8 cellular contexts compared by ENCODE assay signal in the genomic region with DNA sequence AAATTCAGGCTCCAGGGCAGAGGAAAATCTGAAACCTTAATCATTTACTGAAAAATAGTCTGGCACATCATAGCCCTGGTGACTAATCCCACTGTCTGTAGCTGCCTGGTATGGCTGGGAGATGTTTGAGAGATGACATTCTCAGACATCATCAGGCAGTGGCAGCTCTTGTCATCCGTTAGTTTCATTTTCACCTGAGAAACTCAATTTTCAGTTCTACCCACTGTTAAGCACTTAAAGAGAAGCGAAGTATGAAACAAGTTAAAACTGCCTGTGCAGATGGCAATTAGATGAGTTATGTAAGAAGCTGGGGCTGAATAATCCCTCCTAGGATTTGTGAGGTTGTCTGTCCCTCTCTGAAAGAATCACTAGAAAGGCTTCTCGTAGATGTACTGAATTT.
A peak's percentile ranks its signal among the peaks of the same experiment; 100 is the strongest.
DNase-seq lines count a peak whose midpoint lies in the region; ATAC-seq and TF ChIP-seq lines count a peak whose summit lies in the region.

No MANE protein-coding gene starts in this region.

- no peak overlapping the region for H3K27ac ChIP-seq in left lung

- H3K36me3 ChIP-seq in left lung: no peaks in the 10 kb centered on the region

- no peaks in the 10 kb centered on the region for H3K9me3 ChIP-seq in left lung

- no peaks in the 10 kb centered on the region for H3K36me3 Mint-ChIP-seq in activated naive CD8-positive, alpha-beta T cell treated with anti-CD3 and anti-CD28 coated beads, Interleukin-2, amount 50 U/mL, for 24 hours (ENCODE audit: low read depth)

- H3K4me3 ChIP-seq in choroid plexus epithelial cell (ENCODE audit: low read depth, low read length): no peak overlapping the region
- H3K4me3 ChIP-seq in left lung: no peak overlapping the region

- no peak overlapping the region for H3K27ac Mint-ChIP-seq in activated naive CD8-positive, alpha-beta T cell treated with anti-CD3 and anti-CD28 coated beads, Interleukin-2, amount 50 U/mL, for 24 hours

- no peaks in the 10 kb centered on the region for H3K9me3 Mint-ChIP-seq in activated naive CD8-positive, alpha-beta T cell treated with anti-CD3 and anti-CD28 coated beads, Interleukin-2, amount 50 U/mL, for 24 hours

- H3K4me1 Mint-ChIP-seq in activated naive CD8-positive, alpha-beta T cell treated with anti-CD3 and anti-CD28 coated beads, Interleukin-2, amount 50 U/mL, for 24 hours: no peaks in the 10 kb centered on the region

- intact Hi-C loops in left lung (cut with DNase I): no loop called here

- no peaks in the 10 kb centered on the region for H3K4me1 ChIP-seq in left lung

- peaks cover 10% of the 10 kb centered on the region for H3K27me3 Mint-ChIP-seq in activated naive CD8-positive, alpha-beta T cell treated with anti-CD3 and anti-CD28 coated beads, Interleukin-2, amount 50 U/mL, for 24 hours

- no peaks in the 10 kb centered on the region for H3K27me3 ChIP-seq in left lung

- no peak overlapping the region for H3K4me3 Mint-ChIP-seq in activated naive CD8-positive, alpha-beta T cell treated with anti-CD3 and anti-CD28 coated beads, Interleukin-2, amount 50 U/mL, for 24 hours

- peak; percentile 92 for ATAC-seq in GM19468 (IDR thresholded peaks at IDR 0.05; ENCODE audit: extremely low read depth, unreplicated experiment)
- ATAC-seq in HG03457 (IDR thresholded peaks at IDR 0.05; ENCODE audit: unreplicated experiment): peak; percentile 91
- ATAC-seq in activated naive CD8-positive, alpha-beta T cell treated with anti-CD3 and anti-CD28 coated beads, Interleukin-2, amount 50 U/mL, for 24 hours: no peak
- no peak for ATAC-seq in left lung

- DNase-seq in GM04503 (ENCODE audit: low read depth) (peak; percentile 2), choroid plexus epithelial cell (ENCODE audit: low read depth) (peak; percentile 46), NCI-H2029 treated with DMSO at 0.1 percent for 48 hours (lab: John Stamatoyannopoulos, UW) (no peak), midbrain (lab: John Stamatoyannopoulos, UW) (no peak), left lung (no peak)
- DNase-seq in activated naive CD8-positive, alpha-beta T cell treated with anti-CD3 and anti-CD28 coated beads, Interleukin-2, amount 50 U/mL, for 24 hours: no peak

- TF ChIP-seq CTCF in choroid plexus epithelial cell (conservative IDR thresholded peaks at IDR 0.05; ENCODE audit: low read depth, low read length) (no peak), left lung (IDR thresholded peaks at IDR 0.05) (no peak)

Comparison
In these comparisons a context has a peak if more than half of its experiments do, and no peak if none do; other contexts are left out.
1. DNase-seq: peak in GM04503 (single experiment) and choroid plexus epithelial cell (single experiment); none in NCI-H2029 treated with DMSO at 0.1 percent for 48 hours (single experiment), midbrain (single experiment), activated naive CD8-positive, alpha-beta T cell treated with anti-CD3 and anti-CD28 coated beads, Interleukin-2, amount 50 U/mL, for 24 hours (single experiment) and left lung (0 of 2).
2. ATAC-seq: peak in GM19468 (single experiment) and HG03457 (single experiment); none in activated naive CD8-positive, alpha-beta T cell treated with anti-CD3 and anti-CD28 coated beads, Interleukin-2, amount 50 U/mL, for 24 hours (single experiment) and left lung (single experiment).